In the genomic region with DNA sequence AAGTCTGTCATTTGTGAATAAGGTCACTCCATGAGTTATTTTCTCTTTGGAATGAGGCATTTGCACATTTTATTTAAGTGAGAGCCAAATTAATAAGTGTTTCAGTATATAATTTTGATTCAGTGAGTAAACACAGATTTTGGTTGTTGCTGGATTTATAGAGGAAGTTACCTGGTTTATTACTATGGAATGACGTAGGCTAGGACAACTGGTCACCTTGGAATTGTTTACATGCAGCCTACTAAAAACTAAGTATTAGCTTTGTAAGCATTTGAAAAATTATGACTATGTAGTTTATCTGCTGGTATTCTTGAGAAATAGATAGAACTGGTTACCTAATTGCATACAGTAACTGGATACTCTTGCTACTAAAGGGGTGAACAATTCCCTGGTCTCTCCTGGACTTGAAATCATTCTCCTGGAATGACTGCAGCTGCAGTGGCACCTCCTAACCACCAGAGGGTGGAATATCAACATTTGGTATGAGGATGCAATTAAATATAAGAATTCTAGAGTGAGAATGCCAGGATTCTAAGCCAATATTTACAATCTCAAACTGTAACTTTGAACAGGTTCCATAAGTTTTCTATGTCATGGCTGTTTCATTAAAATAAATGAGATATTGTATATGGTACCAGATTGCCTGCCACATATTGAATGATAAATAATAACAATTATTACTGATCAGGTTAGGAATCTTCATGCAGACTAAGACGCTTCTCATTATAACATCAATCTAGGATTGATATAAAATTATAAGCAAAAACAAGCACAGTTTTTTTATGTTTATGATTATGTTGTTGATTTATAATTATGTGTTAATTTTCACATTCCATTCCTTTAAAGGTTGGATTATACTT, we compare ENCODE assay signal across 2 cellular contexts.
TF ChIP-seq lines count a peak whose summit lies in the region.

No MANE protein-coding gene starts in this region.

TF ChIP-seq in endothelial cell of umbilical vein, 7 proteins besides CTCF, POLR2A, EP300 and RAD21:
- TF ChIP-seq GATA2 (IDR thresholded peaks at IDR 0.05; ENCODE audit: insufficient read depth, insufficient read length, low read depth, low read length): no peak

TF ChIP-seq in neural cell, 6 proteins besides CTCF, POLR2A, EP300 and RAD21:
- no peak for TF ChIP-seq POLR2AphosphoS5 (IDR thresholded peaks at IDR 0.05)
- TF ChIP-seq SMC3 (conservative IDR thresholded peaks at IDR 0.05; ENCODE audit: poor library complexity): peak; percentile 82
- TF ChIP-seq MXI1 (conservative IDR thresholded peaks at IDR 0.05; ENCODE audit: poor library complexity, severe bottlenecking): no peak
TF ChIP-seq in neural cell: peak in this region for 1.
